Comparison of ENCODE assay signal across 8 cellular contexts in genomic region chr14:64209428-64210165, GRCh38.
DNase-seq lines count a peak whose midpoint lies in the region; ATAC-seq, FAIRE-seq and TF ChIP-seq lines count a peak whose summit lies in the region.
"Had no signal": no experiment of that assay in that cellular context is flagged by ENCODE, and none has a peak within 500 bp of the region (broad histone marks: within the 10 kb centered on the region; RNA-seq: fewer than 3 reads in every experiment).

No MANE protein-coding gene starts in this region.

- intact Hi-C loops in left cardiac atrium (cut with DNase I), result no loop called here

- TF ChIP-seq CTCF in NB4 (IDR thresholded peaks at IDR 0.05; ENCODE audit: low read depth, low read length) (no peak), GM13977 (IDR thresholded peaks at IDR 0.05; ENCODE audit: extremely low read depth, insufficient read depth, missing control alignments) (no peak)

- H3K4me3 ChIP-seq in NB4 (ENCODE audit: low read depth, low read length), result no peak overlapping the region

- no peak for TF ChIP-seq POLR2A in NB4 (IDR thresholded peaks at IDR 0.05; ENCODE audit: extremely low read depth, insufficient read length)

- in situ Hi-C loops in GM13977 (cut with MboI; ENCODE audit: low pct_unique_long_range_greater_than_20kb, low sequenced_read_pairs, unreplicated experiment), result no loop called here

- ATAC-seq in GM21367 (IDR thresholded peaks at IDR 0.05; ENCODE audit: unreplicated experiment) (peak; percentile 79), left cardiac atrium (peak; percentile 85 to 89)

- DNase-seq in NB4 (ENCODE audit: low read depth), result peak; percentile 43
- peak; percentile 63 for DNase-seq in left cardiac atrium
- DNase-seq in urothelium cell line (ENCODE audit: low spot score), result no peak
- no peak for DNase-seq in GM13977 (ENCODE audit: low spot score)
- DNase-seq in occipital lobe (lab: John Stamatoyannopoulos, UW), result no peak
- DNase-seq in KG1 (lab: John Stamatoyannopoulos, UW), result no peak
- DNase-seq: MV-4-11 had no signal

- peak; percentile 83 for FAIRE-seq in urothelium cell line (lab: Jason Lieb, UNC)

Comparison
In these comparisons a context has a peak if more than half of its experiments do, and no peak if none do; other contexts are left out.
1. DNase-seq: peak in NB4 (single experiment) and left cardiac atrium (single experiment); none in urothelium cell line (single experiment), GM13977 (single experiment), occipital lobe (single experiment) and KG1 (single experiment).